In the genomic region with DNA sequence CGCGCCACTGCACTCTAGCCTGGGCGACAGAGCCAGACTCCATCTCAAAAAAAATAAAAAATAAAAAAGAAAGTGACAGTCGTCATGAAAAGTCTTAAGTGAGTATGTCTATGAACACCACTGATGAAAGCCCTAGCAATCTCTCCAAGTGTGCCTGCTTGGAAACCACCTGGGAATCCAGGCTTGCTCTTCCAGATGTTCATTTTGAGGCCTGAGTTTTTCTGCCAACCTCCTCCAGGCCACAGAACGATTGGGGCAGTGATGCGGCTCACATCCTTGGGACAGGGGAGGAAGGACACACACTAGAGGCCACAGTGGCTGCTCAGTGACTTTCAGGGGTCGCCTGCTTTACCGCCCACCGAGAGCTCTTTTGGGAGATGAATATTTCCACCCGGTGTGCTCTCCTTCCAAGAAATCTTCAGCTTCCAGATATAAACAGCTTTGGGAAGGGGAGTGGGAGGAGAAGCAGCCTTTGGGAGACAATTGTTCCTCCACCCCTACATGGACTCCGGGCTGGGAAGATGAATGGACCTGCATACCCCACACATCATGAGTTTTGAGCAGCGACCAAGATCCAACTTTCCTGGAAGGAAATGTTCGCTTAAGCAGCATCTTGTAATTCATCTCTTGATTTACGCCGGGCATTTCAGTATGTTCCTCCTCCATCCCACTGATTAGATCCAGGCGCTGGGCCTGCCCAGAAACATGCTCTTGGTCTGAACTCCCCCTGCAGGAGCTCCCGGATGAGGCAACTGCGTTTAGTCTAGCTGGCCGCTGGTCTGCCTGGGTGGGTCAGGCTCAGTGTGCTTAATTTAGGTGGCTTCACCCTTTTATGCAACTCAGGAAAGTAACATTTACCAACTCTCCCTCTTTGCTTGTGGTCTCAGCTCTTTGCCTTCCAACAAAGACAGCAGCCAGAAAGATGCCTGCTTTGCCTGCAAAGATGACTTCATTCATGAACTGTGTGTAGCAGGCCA, we compare ENCODE assay signal across 1 cellular context.
TF ChIP-seq lines count a peak whose summit lies in the region.

No MANE protein-coding gene starts in this region.

TF ChIP-seq in HepG2, 621 proteins besides CTCF, POLR2A, EP300 and RAD21 (continued from another document):
- TF ChIP-seq, protein P1, sequence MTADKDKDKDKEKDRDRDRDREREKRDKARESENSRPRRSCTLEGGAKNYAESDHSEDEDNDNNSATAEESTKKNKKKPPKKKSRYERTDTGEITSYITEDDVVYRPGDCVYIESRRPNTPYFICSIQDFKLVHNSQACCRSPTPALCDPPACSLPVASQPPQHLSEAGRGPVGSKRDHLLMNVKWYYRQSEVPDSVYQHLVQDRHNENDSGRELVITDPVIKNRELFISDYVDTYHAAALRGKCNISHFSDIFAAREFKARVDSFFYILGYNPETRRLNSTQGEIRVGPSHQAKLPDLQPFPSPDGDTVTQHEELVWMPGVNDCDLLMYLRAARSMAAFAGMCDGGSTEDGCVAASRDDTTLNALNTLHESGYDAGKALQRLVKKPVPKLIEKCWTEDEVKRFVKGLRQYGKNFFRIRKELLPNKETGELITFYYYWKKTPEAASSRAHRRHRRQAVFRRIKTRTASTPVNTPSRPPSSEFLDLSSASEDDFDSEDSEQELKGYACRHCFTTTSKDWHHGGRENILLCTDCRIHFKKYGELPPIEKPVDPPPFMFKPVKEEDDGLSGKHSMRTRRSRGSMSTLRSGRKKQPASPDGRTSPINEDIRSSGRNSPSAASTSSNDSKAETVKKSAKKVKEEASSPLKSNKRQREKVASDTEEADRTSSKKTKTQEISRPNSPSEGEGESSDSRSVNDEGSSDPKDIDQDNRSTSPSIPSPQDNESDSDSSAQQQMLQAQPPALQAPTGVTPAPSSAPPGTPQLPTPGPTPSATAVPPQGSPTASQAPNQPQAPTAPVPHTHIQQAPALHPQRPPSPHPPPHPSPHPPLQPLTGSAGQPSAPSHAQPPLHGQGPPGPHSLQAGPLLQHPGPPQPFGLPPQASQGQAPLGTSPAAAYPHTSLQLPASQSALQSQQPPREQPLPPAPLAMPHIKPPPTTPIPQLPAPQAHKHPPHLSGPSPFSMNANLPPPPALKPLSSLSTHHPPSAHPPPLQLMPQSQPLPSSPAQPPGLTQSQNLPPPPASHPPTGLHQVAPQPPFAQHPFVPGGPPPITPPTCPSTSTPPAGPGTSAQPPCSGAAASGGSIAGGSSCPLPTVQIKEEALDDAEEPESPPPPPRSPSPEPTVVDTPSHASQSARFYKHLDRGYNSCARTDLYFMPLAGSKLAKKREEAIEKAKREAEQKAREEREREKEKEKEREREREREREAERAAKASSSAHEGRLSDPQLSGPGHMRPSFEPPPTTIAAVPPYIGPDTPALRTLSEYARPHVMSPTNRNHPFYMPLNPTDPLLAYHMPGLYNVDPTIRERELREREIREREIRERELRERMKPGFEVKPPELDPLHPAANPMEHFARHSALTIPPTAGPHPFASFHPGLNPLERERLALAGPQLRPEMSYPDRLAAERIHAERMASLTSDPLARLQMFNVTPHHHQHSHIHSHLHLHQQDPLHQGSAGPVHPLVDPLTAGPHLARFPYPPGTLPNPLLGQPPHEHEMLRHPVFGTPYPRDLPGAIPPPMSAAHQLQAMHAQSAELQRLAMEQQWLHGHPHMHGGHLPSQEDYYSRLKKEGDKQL (CRISPR knock-in tag; IDR thresholded peaks at IDR 0.05; ENCODE audit: low read depth), result no peak
- TF ChIP-seq, protein P2, sequence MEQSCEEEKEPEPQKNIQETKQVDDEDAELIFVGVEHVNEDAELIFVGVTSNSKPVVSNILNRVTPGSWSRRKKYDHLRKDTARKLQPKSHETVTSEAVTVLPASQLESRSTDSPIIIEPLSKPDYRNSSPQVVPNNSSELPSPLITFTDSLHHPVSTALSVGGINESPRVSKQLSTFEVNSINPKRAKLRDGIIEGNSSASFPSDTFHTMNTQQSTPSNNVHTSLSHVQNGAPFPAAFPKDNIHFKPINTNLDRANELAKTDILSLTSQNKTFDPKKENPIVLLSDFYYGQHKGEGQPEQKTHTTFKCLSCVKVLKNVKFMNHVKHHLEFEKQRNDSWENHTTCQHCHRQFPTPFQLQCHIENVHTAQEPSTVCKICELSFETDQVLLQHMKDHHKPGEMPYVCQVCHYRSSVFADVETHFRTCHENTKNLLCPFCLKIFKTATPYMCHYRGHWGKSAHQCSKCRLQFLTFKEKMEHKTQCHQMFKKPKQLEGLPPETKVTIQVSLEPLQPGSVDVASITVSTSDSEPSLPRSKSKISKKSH (CRISPR knock-in tag; IDR thresholded peaks at IDR 0.05; ENCODE audit: borderline replicate concordance), result no peak
- TF ChIP-seq MEIS2 (CRISPR knock-in tag; IDR thresholded peaks at IDR 0.05), result no peak
